In genomic region chr4:242121-242848, GRCh38 we compare ENCODE assay signal across 9 cellular contexts.
DNase-seq lines count a peak whose midpoint lies in the region; ATAC-seq, FAIRE-seq and TF ChIP-seq lines count a peak whose summit lies in the region.
"Had no signal": no experiment of that assay in that cellular context is flagged by ENCODE, and none has a peak within 500 bp of the region (broad histone marks: within the 10 kb centered on the region; RNA-seq: fewer than 3 reads in every experiment).

No MANE protein-coding gene starts in this region.

- ATAC-seq in SK-N-SH treated with all-trans-retinoic acid at 6 μM for 48 hours = no peak
- no peak for ATAC-seq in GM19324 (IDR thresholded peaks at IDR 0.05; ENCODE audit: low FRiP score, unreplicated experiment)

- no peak overlapping the region for H3K4me3 Mint-ChIP-seq in astrocyte (ENCODE audit: unreplicated experiment)

- CTCF ChIA-PET in SK-N-SH (lab: Yijun Ruan, JAX) = no interaction called here

- H3F3A ChIP-seq in SK-N-SH (replicated peaks; ENCODE audit: insufficient read depth) (no peaks in the 10 kb centered on the region), Loucy (ENCODE audit: low read depth) (no peaks in the 10 kb centered on the region)

- H3K9me2 ChIP-seq in SK-N-SH = no peaks in the 10 kb centered on the region
- H3K9me2 ChIP-seq in Loucy (replicated peaks; ENCODE audit: low read depth, low read length) = no peaks in the 10 kb centered on the region

- H3K79me2 ChIP-seq in SK-N-SH (ENCODE audit: insufficient read depth) = no peaks in the 10 kb centered on the region; the same call in 1 of the 2 replicates
- no peaks in the 10 kb centered on the region for H3K79me2 ChIP-seq in Loucy (ENCODE audit: insufficient read depth, low read length)
- no peaks in the 10 kb centered on the region for H3K79me2 ChIP-seq in astrocyte (ENCODE audit: insufficient read depth, low read length)

- POLR2A ChIA-PET in SK-N-SH (lab: Yijun Ruan, JAX) = no interaction called here

- 83% methylated on average over 15 of the region's 15 CpGs for WGBS in SK-N-SH (ENCODE audit: low lambda C conversion rate)
- WGBS in small intestine, 3 donors = 13 to 31% (median 14%) methylated on average over 15 of the region's 15 CpGs

- no peak overlapping the region for H3K27ac Mint-ChIP-seq in astrocyte (ENCODE audit: unreplicated experiment)

- H3K27me3 ChIP-seq in SK-N-SH (ENCODE audit: insufficient read depth) (no peaks in the 10 kb centered on the region), Loucy (ENCODE audit: insufficient read depth, low read length, poor library complexity, severe bottlenecking) (no peaks in the 10 kb centered on the region), astrocyte (ENCODE audit: insufficient read depth, low read length) (no peaks in the 10 kb centered on the region), small intestine (ENCODE audit: control insufficient read depth in 2 of 2, insufficient read depth in 2 of 2, low read length in 2 of 2) (no peaks in the 10 kb centered on the region)

- H3K4me2 ChIP-seq in SK-N-SH (no peak overlapping the region), Loucy (ENCODE audit: low read depth, low read length, poor library complexity, severe bottlenecking) (peak overlapping the region; percentile 82), astrocyte (ENCODE audit: low read length) (peak overlapping the region; percentile 20)

- no peaks in the 10 kb centered on the region for H3K4me1 Mint-ChIP-seq in astrocyte (ENCODE audit: low read depth, unreplicated experiment)

- no peak overlapping the region for H3K27ac ChIP-seq in SK-N-SH (ENCODE audit: low read depth in 2 of 2, low read length in 1 of 2)
- no peak overlapping the region for H3K27ac ChIP-seq in astrocyte (ENCODE audit: low read depth, low read length)
- peak overlapping the region in 1 of 2 donors; percentile 55 for H3K27ac ChIP-seq in small intestine (ENCODE audit: low read depth in 1 of 2, low read length in 1 of 2)

- H3K36me3 ChIP-seq in SK-N-SH (replicated peaks in 1 of 2; ENCODE audit: control insufficient read depth in 1 of 2, insufficient read depth in 2 of 2, low read length in 1 of 2) (no peaks in the 10 kb centered on the region), Loucy (ENCODE audit: insufficient read depth, low read length) (no peaks in the 10 kb centered on the region), astrocyte (ENCODE audit: insufficient read depth, low read length) (no peaks in the 10 kb centered on the region), small intestine (ENCODE audit: control insufficient read depth in 2 of 2, insufficient read depth in 2 of 2, low read length in 2 of 2) (no peaks in the 10 kb centered on the region)

- peak overlapping the region in 1 of 2 experiments; percentile 49; a peak in 1 of 4 replicates for H3K4me3 ChIP-seq in SK-N-SH (ENCODE audit: low read depth in 2 of 2, low read length in 1 of 2)
- peak overlapping the region; percentile 67 for H3K4me3 ChIP-seq in Loucy (ENCODE audit: low read length, poor library complexity, severe bottlenecking)
- no peak overlapping the region for H3K4me3 ChIP-seq in astrocyte (ENCODE audit: insufficient read depth, low read depth, low read length)
- H3K4me3 ChIP-seq in small intestine (ENCODE audit: low read depth in 1 of 2, low read length in 2 of 2) = peak overlapping the region in 1 of 2 donors; percentile 53

- H3K9me3 ChIP-seq in SK-N-SH = peaks cover 14% of the 10 kb centered on the region
- H3K9me3 ChIP-seq in Loucy (ENCODE audit: insufficient read depth, low read depth, low read length) = peaks cover 10% of the 10 kb centered on the region; the same call in 1 of the 2 replicates
- peaks cover 28% of the 10 kb centered on the region for H3K9me3 ChIP-seq in astrocyte (ENCODE audit: insufficient read depth, low read depth, low read length)
- H3K9me3 ChIP-seq in small intestine (ENCODE audit: control insufficient read depth, low read depth) = peaks cover 1% of the 10 kb centered on the region

- DNase-seq in SK-N-SH (no peak), T-helper 1 cell (peak; percentile 26 to 79 (median 51)), astrocyte (ENCODE audit: low read depth) (peak; percentile 14), hypothalamus (lab: John Stamatoyannopoulos, UW) (peak in 40 of 51 donors; percentile 3 to 73 (median 28)), small intestine (peak; percentile 82)

- H3K36me3 Mint-ChIP-seq in astrocyte (ENCODE audit: low read depth, unreplicated experiment) = peaks cover 35% of the 10 kb centered on the region

- TF ChIP-seq EP300 in SK-N-SH (IDR thresholded peaks at IDR 0.05; ENCODE audit: borderline replicate concordance in 1 of 2, low read depth in 1 of 2, low read length in 1 of 2) = no peak

- TF ChIP-seq RAD21 in SK-N-SH (IDR thresholded peaks at IDR 0.05; ENCODE audit: low read length) = no peak

- no peak for FAIRE-seq in astrocyte (lab: Jason Lieb, UNC)
- no peak for FAIRE-seq in small intestine (lab: Jason Lieb, UNC)
- FAIRE-seq: G401.6 had no signal

- H2AFZ ChIP-seq in SK-N-SH (ENCODE audit: low read depth) (no peak overlapping the region), Loucy (ENCODE audit: low read length) (peak overlapping the region; percentile 71), astrocyte (ENCODE audit: low read depth, low read length) (no peak overlapping the region)

- peaks cover 54% of the 10 kb centered on the region for H3K9me3 Mint-ChIP-seq in astrocyte (ENCODE audit: unreplicated experiment)

- TF ChIP-seq CTCF in SK-N-SH (IDR thresholded peaks at IDR 0.05) = peak; percentile 35
- TF ChIP-seq CTCF in Loucy (conservative IDR thresholded peaks at IDR 0.05; ENCODE audit: low read length) = peak; percentile 92
- no peak for TF ChIP-seq CTCF in astrocyte (IDR thresholded peaks at IDR 0.05; ENCODE audit: insufficient read depth, low read depth, low read length)

- H4K20me1 ChIP-seq in SK-N-SH (ENCODE audit: insufficient read depth) (no peaks in the 10 kb centered on the region), Loucy (ENCODE audit: insufficient read depth, low read length, poor library complexity, severe bottlenecking) (no peaks in the 10 kb centered on the region), astrocyte (ENCODE audit: insufficient read depth, low read length) (no peaks in the 10 kb centered on the region)

- H3K4me1 ChIP-seq in SK-N-SH (ENCODE audit: control insufficient read depth in 1 of 2, insufficient read depth in 2 of 2, low read depth in 1 of 2, low read length in 1 of 2) (no peaks in the 10 kb centered on the region), Loucy (ENCODE audit: insufficient read depth, low read length, poor library complexity, severe bottlenecking) (peaks cover 21% of the 10 kb centered on the region), astrocyte (ENCODE audit: insufficient read depth, low read length) (no peaks in the 10 kb centered on the region), small intestine (ENCODE audit: control insufficient read depth in 2 of 2, insufficient read depth in 1 of 2, low read depth in 1 of 2, low read length in 1 of 2) (no peaks in the 10 kb centered on the region)

- no peaks in the 10 kb centered on the region for H3K27me3 Mint-ChIP-seq in astrocyte (ENCODE audit: low read depth, unreplicated experiment)

- H3K9ac ChIP-seq in SK-N-SH (no peak overlapping the region), Loucy (ENCODE audit: low read depth, low read length, poor library complexity, severe bottlenecking) (peak overlapping the region; percentile 74), astrocyte (ENCODE audit: low read length) (no peak overlapping the region)

TF ChIP-seq in SK-N-SH, 30 proteins besides CTCF, POLR2A, EP300 and RAD21 (continues in another document):
- TF ChIP-seq PBX3 (IDR thresholded peaks at IDR 0.05) = no peak
- TF ChIP-seq JUND (IDR thresholded peaks at IDR 0.05) = no peak
- no peak for TF ChIP-seq TCF12 (IDR thresholded peaks at IDR 0.05)
- no peak for TF ChIP-seq IRF3 (IDR thresholded peaks at IDR 0.05; ENCODE audit: low read depth, low read length)
- TF ChIP-seq ELF1 (IDR thresholded peaks at IDR 0.05) = no peak

TF ChIP-seq in SK-N-SH treated with all-trans-retinoic acid at 6 μM for 48 hours, 23 proteins besides CTCF, POLR2A, EP300 and RAD21 (continues in another document):
- no peak for TF ChIP-seq ARNTL (CRISPR knock-in tag; IDR thresholded peaks at IDR 0.05; ENCODE audit: borderline replicate concordance, low read depth)
- TF ChIP-seq ZNF8 (CRISPR knock-in tag; IDR thresholded peaks at IDR 0.05) = no peak
- no peak for TF ChIP-seq ZNF565 (CRISPR knock-in tag; conservative IDR thresholded peaks at IDR 0.05; ENCODE audit: low read depth)
- TF ChIP-seq, protein P1, sequence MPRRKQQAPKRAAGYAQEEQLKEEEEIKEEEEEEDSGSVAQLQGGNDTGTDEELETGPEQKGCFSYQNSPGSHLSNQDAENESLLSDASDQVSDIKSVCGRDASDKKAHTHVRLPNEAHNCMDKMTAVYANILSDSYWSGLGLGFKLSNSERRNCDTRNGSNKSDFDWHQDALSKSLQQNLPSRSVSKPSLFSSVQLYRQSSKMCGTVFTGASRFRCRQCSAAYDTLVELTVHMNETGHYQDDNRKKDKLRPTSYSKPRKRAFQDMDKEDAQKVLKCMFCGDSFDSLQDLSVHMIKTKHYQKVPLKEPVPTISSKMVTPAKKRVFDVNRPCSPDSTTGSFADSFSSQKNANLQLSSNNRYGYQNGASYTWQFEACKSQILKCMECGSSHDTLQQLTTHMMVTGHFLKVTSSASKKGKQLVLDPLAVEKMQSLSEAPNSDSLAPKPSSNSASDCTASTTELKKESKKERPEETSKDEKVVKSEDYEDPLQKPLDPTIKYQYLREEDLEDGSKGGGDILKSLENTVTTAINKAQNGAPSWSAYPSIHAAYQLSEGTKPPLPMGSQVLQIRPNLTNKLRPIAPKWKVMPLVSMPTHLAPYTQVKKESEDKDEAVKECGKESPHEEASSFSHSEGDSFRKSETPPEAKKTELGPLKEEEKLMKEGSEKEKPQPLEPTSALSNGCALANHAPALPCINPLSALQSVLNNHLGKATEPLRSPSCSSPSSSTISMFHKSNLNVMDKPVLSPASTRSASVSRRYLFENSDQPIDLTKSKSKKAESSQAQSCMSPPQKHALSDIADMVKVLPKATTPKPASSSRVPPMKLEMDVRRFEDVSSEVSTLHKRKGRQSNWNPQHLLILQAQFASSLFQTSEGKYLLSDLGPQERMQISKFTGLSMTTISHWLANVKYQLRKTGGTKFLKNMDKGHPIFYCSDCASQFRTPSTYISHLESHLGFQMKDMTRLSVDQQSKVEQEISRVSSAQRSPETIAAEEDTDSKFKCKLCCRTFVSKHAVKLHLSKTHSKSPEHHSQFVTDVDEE (CRISPR knock-in tag; IDR thresholded peaks at IDR 0.05) = no peak
- no peak for TF ChIP-seq TCF4 (CRISPR knock-in tag; IDR thresholded peaks at IDR 0.05; ENCODE audit: borderline replicate concordance)
- TF ChIP-seq ZC3H10 (CRISPR knock-in tag; IDR thresholded peaks at IDR 0.05) = no peak
- TF ChIP-seq ZFP3 (CRISPR knock-in tag; IDR thresholded peaks at IDR 0.05) = no peak
- TF ChIP-seq BACH2 (CRISPR knock-in tag; IDR thresholded peaks at IDR 0.05; ENCODE audit: borderline replicate concordance) = no peak
- no peak for TF ChIP-seq PPARA (CRISPR knock-in tag; IDR thresholded peaks at IDR 0.05; ENCODE audit: borderline replicate concordance)
- TF ChIP-seq CSDC2 (CRISPR knock-in tag; IDR thresholded peaks at IDR 0.05) = no peak
- TF ChIP-seq RARB (CRISPR knock-in tag; IDR thresholded peaks at IDR 0.05) = no peak
